Comparison of ENCODE assay signal across 13 cellular contexts in genomic region chr2:62217980-62218379, GRCh38. TPM values are rescaled to one million over a fixed set of nuclear protein-coding genes. Genes with fewer than 3 reads are reported as not detected.
A peak's percentile ranks its signal among the peaks of the same experiment; 100 is the strongest.
DNase-seq lines count a peak whose midpoint lies in the region; ATAC-seq and TF ChIP-seq lines count a peak whose summit lies in the region.
"Had no signal": no experiment of that assay in that cellular context is flagged by ENCODE, and none has a peak within 500 bp of the region (broad histone marks: within the 10 kb centered on the region; RNA-seq: fewer than 3 reads in every experiment).

No MANE protein-coding gene starts in this region.

- peaks cover 63% of the 10 kb centered on the region for H3K79me2 ChIP-seq in smooth muscle cell (ENCODE audit: low read depth)

- no peak overlapping the region for H3K4me3 Mint-ChIP-seq in activated naive CD8-positive, alpha-beta T cell treated with anti-CD3 and anti-CD28 coated beads, Interleukin-2, amount 10 ng/mL, durations not matched to agents 7 days and 5 days

- peaks cover 56% of the 10 kb centered on the region for H4K20me1 ChIP-seq in smooth muscle cell (ENCODE audit: low read depth)

- H3K36me3 ChIP-seq in right atrium auricular region (peaks cover 8% of the 10 kb centered on the region), smooth muscle cell (ENCODE audit: low read depth) (no peaks in the 10 kb centered on the region)

- peak overlapping the region; percentile 42 for H2AFZ ChIP-seq in smooth muscle cell (ENCODE audit: low read depth)

- peaks cover 0 to 74% of the 10 kb centered on the region in 2 donors for H3K4me1 ChIP-seq in right atrium auricular region
- peaks cover 36% of the 10 kb centered on the region for H3K4me1 ChIP-seq in smooth muscle cell (ENCODE audit: low read depth)

- peak overlapping the region; percentile 3 for H3K27ac Mint-ChIP-seq in activated naive CD8-positive, alpha-beta T cell treated with anti-CD3 and anti-CD28 coated beads, Interleukin-2, amount 10 ng/mL, durations not matched to agents 7 days and 5 days

- ATAC-seq in activated naive CD8-positive, alpha-beta T cell treated with anti-CD3 and anti-CD28 coated beads, Interleukin-2, amount 10 ng/mL, durations not matched to agents 7 days and 5 days (ENCODE audit: low read depth), result no peak
- ATAC-seq in GM19467 (IDR thresholded peaks at IDR 0.05; ENCODE audit: unreplicated experiment) (no peak), left colon (no peak)
- ATAC-seq: body of pancreas had no signal

- H3K9me3 ChIP-seq in right atrium auricular region (no peaks in the 10 kb centered on the region), smooth muscle cell (replicated peaks; ENCODE audit: low read depth) (no peaks in the 10 kb centered on the region)
- H3K9me3 ChIP-seq: body of pancreas had no signal

- POLR2A ChIA-PET in activated naive CD8-positive, alpha-beta T cell treated with anti-CD3 and anti-CD28 coated beads, Interleukin-2, amount 10 ng/mL, durations not matched to agents 7 days and 5 days (lab: Charles Lee), result interaction anchor here (1.1 to 1.6 kb wide), 2 partner anchors 9 to 17 kb away, joined by 4 to 5 read pairs; no protein-coding TSS in a partner anchor

- WGBS in smooth muscle cell (ENCODE audit: low lambda C conversion rate), result 37% methylated on average over 5 of the region's 5 CpGs

- H3K9me3 Mint-ChIP-seq in activated naive CD8-positive, alpha-beta T cell treated with anti-CD3 and anti-CD28 coated beads, Interleukin-2, amount 10 ng/mL, durations not matched to agents 7 days and 5 days, result no peaks in the 10 kb centered on the region

- DNase-seq in ELR (ENCODE audit: low read depth), result peak; percentile 45
- DNase-seq in activated naive CD8-positive, alpha-beta T cell treated with anti-CD3 and anti-CD28 coated beads, Interleukin-2, amount 10 ng/mL, durations not matched to agents 7 days and 5 days, result no peak
- DNase-seq in right atrium auricular region (ENCODE audit: low spot score), result no peak
- DNase-seq in smooth muscle cell (lab: John Stamatoyannopoulos, UW; ENCODE audit: unreplicated experiment), result no peak
- DNase-seq in activated CD4-positive, alpha-beta T cell treated with anti-CD3 and anti-CD28 coated beads, Interleukin-2, amount 50 U/mL, for 4 hours, result no peak
- DNase-seq in left colon, result no peak
- DNase-seq in C1 segment of cervical spinal cord (lab: John Stamatoyannopoulos, UW), result no peak
- DNase-seq: GDM1; Kasumi-1; NCI-H524 treated with DMSO at 0.1 percent for 48 hours; stimulated activated CD4-positive, alpha-beta T cell treated with anti-CD3 and anti-CD28 coated beads, Interleukin-12 subunit alpha, Interleukin-12 subunit beta, amount 100 ng/mL, for 4 hours had no signal

- H3K4me2 ChIP-seq in smooth muscle cell, result peak overlapping the region; percentile 81

- no peaks in the 10 kb centered on the region for H3K27me3 Mint-ChIP-seq in activated naive CD8-positive, alpha-beta T cell treated with anti-CD3 and anti-CD28 coated beads, Interleukin-2, amount 10 ng/mL, durations not matched to agents 7 days and 5 days

- TF ChIP-seq CTCF in right atrium auricular region (IDR thresholded peaks at IDR 0.05), result no peak
- TF ChIP-seq CTCF in smooth muscle cell (IDR thresholded peaks at IDR 0.05; ENCODE audit: borderline replicate concordance, insufficient read depth, poor library complexity, severe bottlenecking), result no peak

- intact Hi-C loops in left colon (cut with DNase I, micrococcal nuclease), result no loop called here

- H3K27ac ChIP-seq in right atrium auricular region, result peak overlapping the region; percentile 68 to 73
- H3K27ac ChIP-seq in smooth muscle cell (ENCODE audit: low read depth), result peak overlapping the region; percentile 92

- no peaks in the 10 kb centered on the region for H3K27me3 ChIP-seq in right atrium auricular region
- no peaks in the 10 kb centered on the region for H3K27me3 ChIP-seq in smooth muscle cell (ENCODE audit: low read depth)
- H3K27me3 ChIP-seq: body of pancreas had no signal

- H3K4me1 Mint-ChIP-seq in activated naive CD8-positive, alpha-beta T cell treated with anti-CD3 and anti-CD28 coated beads, Interleukin-2, amount 10 ng/mL, durations not matched to agents 7 days and 5 days, result peaks cover 71% of the 10 kb centered on the region

- peak overlapping the region; percentile 68 for H3K9ac ChIP-seq in smooth muscle cell (ENCODE audit: low read depth)

- H3F3A ChIP-seq in smooth muscle cell (ENCODE audit: low read depth), result peaks cover 40% of the 10 kb centered on the region

- no peak overlapping the region for H3K4me3 ChIP-seq in right atrium auricular region
- peak overlapping the region; percentile 26 for H3K4me3 ChIP-seq in smooth muscle cell
- H3K4me3 ChIP-seq: body of pancreas had no signal

- H3K36me3 Mint-ChIP-seq in activated naive CD8-positive, alpha-beta T cell treated with anti-CD3 and anti-CD28 coated beads, Interleukin-2, amount 10 ng/mL, durations not matched to agents 7 days and 5 days, result peaks cover 43% of the 10 kb centered on the region

RNA-seq across cellular contexts. Expression of gene B3GNT2, which starts 22.1 kb away (rescaled TPM):
- 10 to 100 TPM; 45.5 to 46.0 TPM for total RNA-seq in activated naive CD8-positive, alpha-beta T cell treated with anti-CD3 and anti-CD28 coated beads, Interleukin-2, amount 10 ng/mL, durations not matched to agents 7 days and 5 days
- 10 to 100 TPM; 17.7 to 31.1 TPM for total RNA-seq in right atrium auricular region
- 29.3 and 32.1 TPM in 2 replicates for total RNA-seq in smooth muscle cell
- polyA plus RNA-seq in smooth muscle cell, result 13.9 and 16.5 TPM in 2 replicates
- total RNA-seq in left colon, result 10 to 100 TPM; 27.6 to 49.5 TPM
